In genomic region chr2:201219328-201220096, GRCh38 we compare ENCODE assay signal across 16 cellular contexts. TPM values are rescaled to one million over a fixed set of nuclear protein-coding genes. Genes with fewer than 3 reads are reported as not detected.
A peak's percentile ranks its signal among the peaks of the same experiment; 100 is the strongest.
DNase-seq lines count a peak whose midpoint lies in the region; ATAC-seq and TF ChIP-seq lines count a peak whose summit lies in the region.
"Had no signal": no experiment of that assay in that cellular context is flagged by ENCODE, and none has a peak within 500 bp of the region (broad histone marks: within the 10 kb centered on the region; RNA-seq: fewer than 3 reads in every experiment).

No MANE protein-coding gene starts in this region.

- DNase-seq in NCI-H1417 (lab: John Stamatoyannopoulos, UW) (peak in 2 of 3 experiments; percentile 1 to 63), NCI-H1417 treated with DMSO at 0.1 percent for 48 hours (lab: John Stamatoyannopoulos, UW) (no peak), MM.1S (no peak), endothelial cell (ENCODE audit: low spot score) (no peak), NCI-H446 (lab: John Stamatoyannopoulos, UW) (no peak), SIG-M5 (lab: John Stamatoyannopoulos, UW) (no peak)
- DNase-seq: 8988T; DMS 273 treated with DMSO at 0.1 percent for 48 hours; effector CD4-positive, alpha-beta T cell; NCI-H187; psoas muscle had no signal

- no peaks in the 10 kb centered on the region for H4K20me1 ChIP-seq in MM.1S (ENCODE audit: insufficient read depth, low read length)

- H3K4me1 ChIP-seq in MM.1S (ENCODE audit: low read length), result peaks cover 71% of the 10 kb centered on the region
- H3K4me1 ChIP-seq in parathyroid adenoma, result peaks cover 14% of the 10 kb centered on the region
- H3K4me1 ChIP-seq: psoas muscle had no signal

- H3K9me3 ChIP-seq in MM.1S (replicated peaks; ENCODE audit: insufficient read depth, low read length), result no peaks in the 10 kb centered on the region
- H3K9me3 ChIP-seq in parathyroid adenoma (ENCODE audit: control insufficient read depth, low read length), result no peaks in the 10 kb centered on the region
- H3K9me3 ChIP-seq: HAP-1, psoas muscle, suprapubic skin had no signal

- H3K4me2 ChIP-seq in MM.1S (ENCODE audit: low read depth, low read length), result peak overlapping the region; percentile 53
- H3K4me2 ChIP-seq in parathyroid adenoma (ENCODE audit: low read length), result peak overlapping the region; percentile 78

- H3K79me2 ChIP-seq in MM.1S (ENCODE audit: low read length) (peaks cover 46% of the 10 kb centered on the region), parathyroid adenoma (no peaks in the 10 kb centered on the region)

- H3K36me3 ChIP-seq in MM.1S (replicated peaks; ENCODE audit: insufficient read depth, low read length), result peaks cover 6% of the 10 kb centered on the region; the same call in 1 of the 2 replicates
- no peaks in the 10 kb centered on the region for H3K36me3 ChIP-seq in parathyroid adenoma (ENCODE audit: control insufficient read depth, insufficient read depth, low read length)
- H3K36me3 ChIP-seq: HAP-1 had no signal

- H3K9me2 ChIP-seq in MM.1S (replicated peaks; ENCODE audit: insufficient read depth, low read length), result no peaks in the 10 kb centered on the region

- peaks cover 82% of the 10 kb centered on the region for H3F3A ChIP-seq in MM.1S (ENCODE audit: insufficient read depth, low read length)

- H3K4me1 Mint-ChIP-seq in endothelial cell (ENCODE audit: unreplicated experiment), result peaks cover 43% of the 10 kb centered on the region

- H3K4me3 ChIP-seq in MM.1S (ENCODE audit: low read length), result no peak overlapping the region
- H3K4me3 ChIP-seq in parathyroid adenoma (ENCODE audit: low read depth, low read length), result no peak overlapping the region
- H3K4me3 ChIP-seq: HAP-1, psoas muscle, suprapubic skin had no signal

- TF ChIP-seq CTCF in MM.1S (IDR thresholded peaks at IDR 0.05; ENCODE audit: low read length) (no peak), endothelial cell (IDR thresholded peaks at IDR 0.05; ENCODE audit: unreplicated experiment) (no peak), parathyroid adenoma (IDR thresholded peaks at IDR 0.05) (no peak)

- H3K9ac ChIP-seq in MM.1S (ENCODE audit: low read length), result peak overlapping the region; percentile 52; the same call in 1 of the 2 replicates
- H3K9ac ChIP-seq in parathyroid adenoma, result no peak overlapping the region

- peak overlapping the region; percentile 95 for H3K27ac Mint-ChIP-seq in endothelial cell (ENCODE audit: unreplicated experiment)
- H3K27ac Mint-ChIP-seq: T-helper 2 cell treated with Interferon-gamma antibody and Interleukin-4, amounts not matched to agents 5 μg/mL and 100 μg/mL, for 36 hours had no signal

- no peak for ATAC-seq in esophagus mucosa

- no peak overlapping the region for H2AFZ ChIP-seq in MM.1S (ENCODE audit: low read length)
- H2AFZ ChIP-seq in parathyroid adenoma, result peak overlapping the region; percentile 54

- peak overlapping the region; percentile 10 for H3K4me3 Mint-ChIP-seq in endothelial cell (ENCODE audit: unreplicated experiment)
- H3K4me3 Mint-ChIP-seq: T-helper 2 cell treated with Interferon-gamma antibody and Interleukin-4, amounts not matched to agents 5 μg/mL and 100 μg/mL, for 36 hours had no signal

- peaks cover 12% of the 10 kb centered on the region for H3K36me3 Mint-ChIP-seq in endothelial cell (ENCODE audit: low read depth, unreplicated experiment)

- H3K9me3 Mint-ChIP-seq in endothelial cell (ENCODE audit: unreplicated experiment), result no peaks in the 10 kb centered on the region
- H3K9me3 Mint-ChIP-seq: T-helper 2 cell treated with Interferon-gamma antibody and Interleukin-4, amounts not matched to agents 5 μg/mL and 100 μg/mL, for 36 hours had no signal

- H3K27ac ChIP-seq in MM.1S (ENCODE audit: low read length) (peak overlapping the region; percentile 93), parathyroid adenoma (peak overlapping the region; percentile 49)
- H3K27ac ChIP-seq: psoas muscle, suprapubic skin had no signal

- H3K27me3 ChIP-seq in MM.1S (replicated peaks; ENCODE audit: insufficient read depth, low read length) (no peaks in the 10 kb centered on the region), parathyroid adenoma (ENCODE audit: control insufficient read depth, insufficient read depth, low read length) (no peaks in the 10 kb centered on the region)
- H3K27me3 ChIP-seq: suprapubic skin had no signal

- peaks cover 11% of the 10 kb centered on the region for H3K27me3 Mint-ChIP-seq in endothelial cell (ENCODE audit: unreplicated experiment)

RNA-seq across cellular contexts. Expression of gene CASP10, which starts 36.6 kb away (rescaled TPM):
- total RNA-seq in endothelial cell (ENCODE audit: unreplicated experiment) (38.6 TPM), esophagus mucosa (11.2 TPM)

RNA-seq across cellular contexts. Expression of gene CASP8, which starts 40.8 kb away (rescaled TPM):
- 14.9 TPM for total RNA-seq in endothelial cell (ENCODE audit: unreplicated experiment)
- 22.5 TPM for total RNA-seq in esophagus mucosa

Comparison
In these comparisons a context has a peak if more than half of its experiments do, and no peak if none do; other contexts are left out.
1. DNase-seq: peak in NCI-H1417 (2 of 3); none in NCI-H1417 treated with DMSO at 0.1 percent for 48 hours (single experiment), MM.1S (single experiment), endothelial cell (single experiment), NCI-H446 (0 of 2) and SIG-M5 (single experiment).